Comparison of ENCODE assay signal across 17 cellular contexts in the genomic region with DNA sequence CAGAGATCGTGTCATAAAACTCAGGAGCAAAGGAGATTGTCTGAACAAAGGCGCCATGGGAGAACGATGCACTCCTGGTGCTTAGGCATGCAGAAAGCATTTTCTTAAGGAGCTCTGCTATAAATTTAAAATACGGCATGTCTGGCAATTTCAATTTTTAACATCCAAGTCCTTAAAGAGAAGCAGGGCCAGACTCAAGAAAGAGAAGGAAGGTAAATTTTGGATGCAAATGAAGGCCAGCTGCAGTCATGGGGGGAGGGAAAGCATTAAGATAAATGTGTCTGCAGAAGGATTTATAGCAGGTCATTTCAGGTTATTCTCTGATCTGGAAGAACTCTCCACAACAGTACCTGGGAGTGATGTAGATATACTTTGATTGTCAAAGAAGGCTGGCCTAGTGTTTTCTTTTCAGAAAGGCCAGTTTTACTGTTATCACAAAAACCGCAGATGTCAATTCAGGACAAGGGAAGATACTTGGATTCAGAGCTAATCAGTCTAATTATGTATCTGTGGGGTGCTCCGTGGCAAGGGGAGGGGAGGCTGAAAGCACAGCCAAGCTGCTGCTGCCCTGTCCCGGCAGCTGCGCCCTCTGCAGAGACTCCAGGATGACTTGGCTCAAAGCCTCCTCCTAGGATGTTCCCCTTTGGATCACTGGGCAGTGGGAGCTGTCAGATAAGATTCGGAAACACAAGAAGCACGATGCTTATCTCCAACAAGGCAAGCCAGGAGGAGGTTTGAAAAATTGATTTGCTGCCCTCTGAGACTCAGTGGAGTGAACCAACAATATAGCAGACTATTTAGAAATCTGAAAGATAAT.
A peak's percentile ranks its signal among the peaks of the same experiment; 100 is the strongest.
DNase-seq lines count a peak whose midpoint lies in the region; ATAC-seq and TF ChIP-seq lines count a peak whose summit lies in the region.
"Had no signal": no experiment of that assay in that cellular context is flagged by ENCODE, and none has a peak within 500 bp of the region (broad histone marks: within the 10 kb centered on the region; RNA-seq: fewer than 3 reads in every experiment).

No MANE protein-coding gene starts in this region.

- H2AFZ ChIP-seq in GM23338 = peak overlapping the region; percentile 80

- TF ChIP-seq CTCF in GM23338 (conservative IDR thresholded peaks at IDR 0.05; ENCODE audit: low read depth in 2 of 2) = no peak; a peak in 1 of 4 replicates

- no peaks in the 10 kb centered on the region for H3K9me2 ChIP-seq in GM23338 (ENCODE audit: insufficient read depth)

- H3K27ac Mint-ChIP-seq in GM23338 = no peak overlapping the region

- no peaks in the 10 kb centered on the region for H3K27me3 ChIP-seq in GM23338 (ENCODE audit: insufficient read depth)
- H3K27me3 ChIP-seq: BLaER1 treated with 17β-estradiol and CSF1 and Interleukin-3, amounts not matched to agents 10 nM and 100 nM; Peyer's patch had no signal

- DNase-seq in GM23338 (ENCODE audit: low spot score) (peak; percentile 4), NCI-H82 treated with DMSO at 0.1 percent for 48 hours (lab: John Stamatoyannopoulos, UW; ENCODE audit: unreplicated experiment) (peak; percentile 11), head of caudate nucleus (peak in 28 of 42 donors; percentile 3 to 59 (median 21)), pons (ENCODE audit: low spot score) (peak; percentile 7), NCI-H226 (no peak), mucosa of gallbladder (ENCODE audit: low spot score) (no peak), T-helper 1 cell (no peak)
- DNase-seq: EL, NCI-H1694 treated with DMSO at 0.1 percent for 48 hours, NCI-H446 treated with DMSO at 0.1 percent for 48 hours, NCI-H774, Peyer's patch, SHP77 treated with DMSO at 0.1 percent for 48 hours, SW 1271 had no signal

- H3K4me1 Mint-ChIP-seq in GM23338 = peaks cover 11% of the 10 kb centered on the region

- H3K4me3 Mint-ChIP-seq in GM23338 = no peak overlapping the region

- H3K36me3 Mint-ChIP-seq in GM23338 (ENCODE audit: low read depth) = no peaks in the 10 kb centered on the region; the same call in 2 of the 3 replicates

- H4K20me1 ChIP-seq in GM23338 (replicated peaks; ENCODE audit: insufficient read depth) = no peaks in the 10 kb centered on the region
- H4K20me1 ChIP-seq: BLaER1 treated with 17β-estradiol and CSF1 and Interleukin-3, amounts not matched to agents 10 nM and 100 nM had no signal

- H3K9me3 Mint-ChIP-seq in GM23338 = peaks cover 1% of the 10 kb centered on the region; the same call in 2 of the 3 replicates

- no peaks in the 10 kb centered on the region for H3K36me3 ChIP-seq in GM23338 (ENCODE audit: insufficient read depth)
- H3K36me3 ChIP-seq: BLaER1 treated with 17β-estradiol and CSF1 and Interleukin-3, amounts not matched to agents 10 nM and 100 nM; Peyer's patch had no signal

- no peak overlapping the region for H3K4me2 ChIP-seq in GM23338
- H3K4me2 ChIP-seq: BLaER1 treated with 17β-estradiol and CSF1 and Interleukin-3, amounts not matched to agents 10 nM and 100 nM had no signal

- no peaks in the 10 kb centered on the region for H3K27me3 Mint-ChIP-seq in GM23338 (ENCODE audit: insufficient read depth, low read depth, poor library complexity)

- no peak overlapping the region for H3K27ac ChIP-seq in GM23338 (ENCODE audit: low read depth)
- H3K27ac ChIP-seq: BLaER1 treated with 17β-estradiol and CSF1 and Interleukin-3, amounts not matched to agents 10 nM and 100 nM; HL-60; Peyer's patch had no signal

- H3K79me2 ChIP-seq in GM23338 (replicated peaks; ENCODE audit: insufficient read depth) = no peaks in the 10 kb centered on the region

- peak; percentile 62 for ATAC-seq in GM23338
- no peak for ATAC-seq in GM19463 (IDR thresholded peaks at IDR 0.05; ENCODE audit: unreplicated experiment)

- H3K4me3 ChIP-seq in GM23338 = no peak overlapping the region
- H3K4me3 ChIP-seq: BLaER1 treated with 17β-estradiol and CSF1 and Interleukin-3, amounts not matched to agents 10 nM and 100 nM; Peyer's patch had no signal

- intact Hi-C loops in head of caudate nucleus (cut with DNase I) = no loop called here

- H3K4me1 ChIP-seq in GM23338 (ENCODE audit: insufficient read depth) = peaks cover 7% of the 10 kb centered on the region; the same call in 1 of the 2 replicates
- H3K4me1 ChIP-seq: BLaER1 treated with 17β-estradiol and CSF1 and Interleukin-3, amounts not matched to agents 10 nM and 100 nM; Peyer's patch had no signal

- no peaks in the 10 kb centered on the region for H3F3A ChIP-seq in GM23338 (replicated peaks; ENCODE audit: low read depth)

TF ChIP-seq in GM23338, 12 proteins besides CTCF, POLR2A, EP300 and RAD21:
- TF ChIP-seq, protein P1, sequence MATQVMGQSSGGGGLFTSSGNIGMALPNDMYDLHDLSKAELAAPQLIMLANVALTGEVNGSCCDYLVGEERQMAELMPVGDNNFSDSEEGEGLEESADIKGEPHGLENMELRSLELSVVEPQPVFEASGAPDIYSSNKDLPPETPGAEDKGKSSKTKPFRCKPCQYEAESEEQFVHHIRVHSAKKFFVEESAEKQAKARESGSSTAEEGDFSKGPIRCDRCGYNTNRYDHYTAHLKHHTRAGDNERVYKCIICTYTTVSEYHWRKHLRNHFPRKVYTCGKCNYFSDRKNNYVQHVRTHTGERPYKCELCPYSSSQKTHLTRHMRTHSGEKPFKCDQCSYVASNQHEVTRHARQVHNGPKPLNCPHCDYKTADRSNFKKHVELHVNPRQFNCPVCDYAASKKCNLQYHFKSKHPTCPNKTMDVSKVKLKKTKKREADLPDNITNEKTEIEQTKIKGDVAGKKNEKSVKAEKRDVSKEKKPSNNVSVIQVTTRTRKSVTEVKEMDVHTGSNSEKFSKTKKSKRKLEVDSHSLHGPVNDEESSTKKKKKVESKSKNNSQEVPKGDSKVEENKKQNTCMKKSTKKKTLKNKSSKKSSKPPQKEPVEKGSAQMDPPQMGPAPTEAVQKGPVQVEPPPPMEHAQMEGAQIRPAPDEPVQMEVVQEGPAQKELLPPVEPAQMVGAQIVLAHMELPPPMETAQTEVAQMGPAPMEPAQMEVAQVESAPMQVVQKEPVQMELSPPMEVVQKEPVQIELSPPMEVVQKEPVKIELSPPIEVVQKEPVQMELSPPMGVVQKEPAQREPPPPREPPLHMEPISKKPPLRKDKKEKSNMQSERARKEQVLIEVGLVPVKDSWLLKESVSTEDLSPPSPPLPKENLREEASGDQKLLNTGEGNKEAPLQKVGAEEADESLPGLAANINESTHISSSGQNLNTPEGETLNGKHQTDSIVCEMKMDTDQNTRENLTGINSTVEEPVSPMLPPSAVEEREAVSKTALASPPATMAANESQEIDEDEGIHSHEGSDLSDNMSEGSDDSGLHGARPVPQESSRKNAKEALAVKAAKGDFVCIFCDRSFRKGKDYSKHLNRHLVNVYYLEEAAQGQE (IDR thresholded peaks at IDR 0.05; ENCODE audit: unreplicated experiment) = no peak
- no peak for TF ChIP-seq EZH2 (IDR thresholded peaks at IDR 0.05; ENCODE audit: low read depth, unreplicated experiment)

Comparison
In these comparisons a context has a peak if more than half of its experiments do, and no peak if none do; other contexts are left out.
1. DNase-seq: peak in GM23338 (single experiment), NCI-H82 treated with DMSO at 0.1 percent for 48 hours (single experiment), head of caudate nucleus (28 of 42) and pons (single experiment); none in NCI-H226 (single experiment), mucosa of gallbladder (single experiment) and T-helper 1 cell (0 of 5).